In the genomic region with DNA sequence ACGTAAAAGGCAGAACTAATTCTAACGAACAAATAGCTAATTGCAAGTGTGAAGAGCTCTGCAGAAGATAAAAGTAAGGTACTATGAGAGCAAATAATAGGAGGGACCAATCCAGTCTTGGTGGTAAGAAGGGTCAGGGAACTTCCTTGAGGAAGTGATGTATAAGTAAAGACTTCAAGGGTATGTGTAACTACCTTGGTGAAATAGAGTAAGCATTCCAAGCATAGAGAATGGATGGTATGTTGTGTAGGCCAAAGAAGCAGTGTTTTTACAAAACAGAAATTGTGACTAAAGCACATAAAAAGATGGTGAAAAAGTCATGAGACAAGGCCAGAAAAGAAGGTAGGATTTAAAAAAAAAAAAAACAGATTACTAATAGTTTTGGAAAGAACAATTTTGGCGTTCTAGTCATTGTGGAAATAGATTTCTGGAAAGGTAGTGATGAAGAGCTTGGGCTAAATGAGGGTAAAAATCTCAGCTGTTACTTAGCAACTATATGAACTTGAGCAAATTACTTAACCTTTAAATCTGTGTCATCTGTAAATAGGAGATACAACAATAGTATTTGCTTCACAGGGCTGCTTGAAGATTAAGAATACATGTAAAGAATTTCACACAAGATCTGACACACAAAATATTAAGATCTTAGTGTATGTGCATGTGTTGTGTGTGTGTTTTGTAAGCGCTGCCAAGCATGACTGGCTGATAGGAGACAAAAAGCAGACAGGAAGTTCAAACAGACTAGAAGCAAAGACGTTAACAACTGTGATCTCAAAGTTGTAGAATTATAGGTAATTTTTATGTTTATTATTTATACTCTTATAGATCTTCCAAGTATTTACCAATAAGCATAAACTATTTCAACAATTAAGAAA, we compare ENCODE assay signal across 15 cellular contexts.
DNase-seq lines count a peak whose midpoint lies in the region; ATAC-seq and TF ChIP-seq lines count a peak whose summit lies in the region.
"Had no signal": no experiment of that assay in that cellular context is flagged by ENCODE, and none has a peak within 500 bp of the region (broad histone marks: within the 10 kb centered on the region; RNA-seq: fewer than 3 reads in every experiment).

No MANE protein-coding gene starts in this region.

- H3K4me1 ChIP-seq in breast epithelium (no peaks in the 10 kb centered on the region), skeletal muscle satellite cell (ENCODE audit: control insufficient read depth, insufficient read depth, low read length) (peaks cover 58% of the 10 kb centered on the region)

- TF ChIP-seq CTCF in MCF 10A (IDR thresholded peaks at IDR 0.05; ENCODE audit: unreplicated experiment) (no peak), breast epithelium (IDR thresholded peaks at IDR 0.05) (no peak)

- H3K27me3 ChIP-seq in breast epithelium: no peaks in the 10 kb centered on the region
- no peaks in the 10 kb centered on the region for H3K27me3 ChIP-seq in skeletal muscle satellite cell (ENCODE audit: control insufficient read depth, insufficient read depth, low read length)

- no peak for TF ChIP-seq POLR2A in breast epithelium (IDR thresholded peaks at IDR 0.05)

- intact Hi-C loops in MCF 10A (cut with micrococcal nuclease) (no loop called here), breast epithelium (cut with DNase I; ENCODE audit: low total_unique reads) (no loop called here)

- H3K27me3 Mint-ChIP-seq in MCF 10A (ENCODE audit: insufficient read depth, unreplicated experiment) (no peaks in the 10 kb centered on the region), immature natural killer cell (ENCODE audit: low read depth in 3 of 3) (no peaks in the 10 kb centered on the region)
- no peaks in the 10 kb centered on the region for H3K27me3 Mint-ChIP-seq in effector memory CD8-positive, alpha-beta T cell
- H3K27me3 Mint-ChIP-seq: activated B cell treated with CpG ODN at 0.5 μM for 24 hours; activated T-cell treated with anti-CD3 and anti-CD28 coated beads, Interleukin-2, amount 50 U/mL, for 24 hours; naive thymus-derived CD8-positive, alpha-beta T cell had no signal

- no peaks in the 10 kb centered on the region for H3K36me3 ChIP-seq in breast epithelium
- H3K36me3 ChIP-seq in skeletal muscle satellite cell (ENCODE audit: insufficient read depth, low read length): peaks cover 4% of the 10 kb centered on the region

- peaks cover 30% of the 10 kb centered on the region for H3K4me1 Mint-ChIP-seq in MCF 10A (ENCODE audit: insufficient read depth, unreplicated experiment)
- H3K4me1 Mint-ChIP-seq in immature natural killer cell: peaks cover 38 to 68% of the 10 kb centered on the region in 2 donors
- H3K4me1 Mint-ChIP-seq in effector memory CD8-positive, alpha-beta T cell (ENCODE audit: low read depth in 2 of 2): no peaks in the 10 kb centered on the region
- H3K4me1 Mint-ChIP-seq: activated B cell treated with CpG ODN at 0.5 μM for 24 hours; naive thymus-derived CD8-positive, alpha-beta T cell had no signal

- no peaks in the 10 kb centered on the region for H3K9me3 ChIP-seq in breast epithelium
- H3K9me3 ChIP-seq in skeletal muscle satellite cell (replicated peaks; ENCODE audit: low read length): no peaks in the 10 kb centered on the region

- H3K9me3 Mint-ChIP-seq in MCF 10A (ENCODE audit: unreplicated experiment) (no peaks in the 10 kb centered on the region), immature natural killer cell (no peaks in the 10 kb centered on the region)
- H3K9me3 Mint-ChIP-seq in effector memory CD8-positive, alpha-beta T cell: no peaks in the 10 kb centered on the region
- H3K9me3 Mint-ChIP-seq: activated B cell treated with CpG ODN at 0.5 μM for 24 hours; activated T-cell treated with anti-CD3 and anti-CD28 coated beads, Interleukin-2, amount 50 U/mL, for 24 hours; naive thymus-derived CD8-positive, alpha-beta T cell had no signal

- H3K4me3 ChIP-seq in breast epithelium (no peak overlapping the region), skeletal muscle satellite cell (ENCODE audit: low read length) (no peak overlapping the region)

- CTCF ChIA-PET in MCF 10A (lab: Yijun Ruan, JAX): interaction anchor here (0.6 to 1.8 kb wide), 6 partner anchors 11 to 81 kb away, joined by 3 to 12 read pairs (median 4); no protein-coding TSS in a partner anchor

- DNase-seq in MCF 10A (ENCODE audit: unreplicated experiment) (no peak), breast epithelium (ENCODE audit: low spot score in 2 of 2) (no peak), amniotic epithelial cell (ENCODE audit: low read depth) (peak; percentile 85), immature natural killer cell (no peak), 8988T (no peak), LoVo (ENCODE audit: low spot score) (no peak)
- DNase-seq in effector memory CD8-positive, alpha-beta T cell: no peak
- DNase-seq: activated B cell treated with CpG ODN at 0.5 μM for 24 hours; activated T-cell treated with anti-CD3 and anti-CD28 coated beads, Interleukin-2, amount 50 U/mL, for 24 hours; amniotic stem cell; DMS79; naive thymus-derived CD8-positive, alpha-beta T cell; Right ventricle myocardium superior; stimulated activated CD4-positive, alpha-beta T cell treated with anti-CD3 and anti-CD28 coated beads, Interleukin-15, amount 100 ng/mL, for 24 hours had no signal

- no peaks in the 10 kb centered on the region for H3K36me3 Mint-ChIP-seq in MCF 10A (ENCODE audit: insufficient read depth, unreplicated experiment)
- H3K36me3 Mint-ChIP-seq in immature natural killer cell: peaks cover 0 to 14% (median 5%) of the 10 kb centered on the region in 3 donors
- H3K36me3 Mint-ChIP-seq in effector memory CD8-positive, alpha-beta T cell (ENCODE audit: insufficient read depth): no peaks in the 10 kb centered on the region
- H3K36me3 Mint-ChIP-seq: naive thymus-derived CD8-positive, alpha-beta T cell had no signal

- no TSS peak for BruUV-seq in MCF 10A (replicated peaks; lab: Mats Ljungman, UMichigan)

- peak overlapping the region; percentile 59 for H3K9ac ChIP-seq in skeletal muscle satellite cell (ENCODE audit: low read depth, low read length)

- POLR2A ChIA-PET in MCF 10A (lab: Yijun Ruan, JAX): interaction anchor here (0.7 to 2.5 kb wide), 8 partner anchors 11 to 146 kb away, joined by 3 to 11 read pairs (median 4); no protein-coding TSS in a partner anchor

- H3K27ac Mint-ChIP-seq in MCF 10A (ENCODE audit: low read depth, unreplicated experiment): no peak overlapping the region
- peak overlapping the region; percentile 17 to 80 (median 53) for H3K27ac Mint-ChIP-seq in immature natural killer cell
- peak overlapping the region in 1 of 2 donors; percentile 1 for H3K27ac Mint-ChIP-seq in effector memory CD8-positive, alpha-beta T cell
- H3K27ac Mint-ChIP-seq: activated B cell treated with CpG ODN at 0.5 μM for 24 hours; activated T-cell treated with anti-CD3 and anti-CD28 coated beads, Interleukin-2, amount 50 U/mL, for 24 hours had no signal

- peak overlapping the region; percentile 21 for H3K4me3 Mint-ChIP-seq in MCF 10A (ENCODE audit: unreplicated experiment)
- peak overlapping the region in 3 of 5 donors; percentile 6 to 10 (median 7) for H3K4me3 Mint-ChIP-seq in immature natural killer cell
- no peak overlapping the region for H3K4me3 Mint-ChIP-seq in effector memory CD8-positive, alpha-beta T cell
- H3K4me3 Mint-ChIP-seq: activated B cell treated with CpG ODN at 0.5 μM for 24 hours; activated T-cell treated with anti-CD3 and anti-CD28 coated beads, Interleukin-2, amount 50 U/mL, for 24 hours; naive thymus-derived CD8-positive, alpha-beta T cell had no signal

- H3K27ac ChIP-seq in breast epithelium: no peak overlapping the region

- H3K4me2 ChIP-seq in skeletal muscle satellite cell (ENCODE audit: low read length): peak overlapping the region; percentile 58

- no peak for ATAC-seq in effector memory CD8-positive, alpha-beta T cell (replicated peaks)
- ATAC-seq: naive thymus-derived CD8-positive, alpha-beta T cell had no signal

Comparison
In these comparisons a context has a peak if more than half of its experiments do, and no peak if none do; other contexts are left out.
1. H3K4me3 Mint-ChIP-seq: peak in MCF 10A (single experiment) and immature natural killer cell (3 of 5); none in effector memory CD8-positive, alpha-beta T cell (0 of 2).